ENCODE assay signal across 1 cellular context in the genomic region with DNA sequence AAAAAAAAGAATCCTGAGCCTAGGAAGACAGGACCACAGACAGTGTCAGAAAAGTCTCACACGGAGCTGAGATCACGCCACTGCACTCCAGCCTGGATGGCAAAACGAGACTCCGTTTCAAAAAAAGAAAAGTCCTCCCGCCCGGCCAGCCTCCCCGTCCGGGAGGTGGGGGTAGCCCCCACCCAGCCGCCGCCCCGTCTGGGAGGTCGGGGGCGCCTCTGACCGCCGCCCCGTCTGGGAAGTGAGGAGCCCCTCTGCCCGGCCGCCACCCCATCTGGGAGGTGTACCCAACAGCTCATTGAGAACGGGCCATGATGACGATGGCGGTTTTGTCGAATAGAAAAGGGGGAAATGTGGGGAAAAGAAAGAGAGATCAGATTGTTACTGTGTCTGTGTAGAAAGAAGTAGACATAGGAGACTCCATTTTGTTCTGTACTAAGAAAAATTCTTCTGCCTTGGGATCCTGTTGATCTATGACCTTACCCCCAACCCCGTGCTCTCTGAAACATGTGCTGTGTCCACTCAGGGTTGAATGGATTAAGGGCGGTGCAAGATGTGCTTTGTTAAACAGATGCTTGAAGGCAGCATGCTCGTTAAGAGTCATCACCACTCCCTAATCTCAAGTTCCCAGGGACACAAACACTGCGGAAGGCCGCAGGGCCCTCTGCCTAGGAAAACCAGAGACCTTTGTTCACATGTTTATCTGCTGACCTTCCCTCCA. TPM values are rescaled to one million over a fixed set of nuclear protein-coding genes. Genes with fewer than 3 reads are reported as not detected.
"Had no signal": no experiment of that assay in that cellular context is flagged by ENCODE, and none has a peak within 500 bp of the region (broad histone marks: within the 10 kb centered on the region; RNA-seq: fewer than 3 reads in every experiment).

No MANE protein-coding gene starts in this region.

RNA-seq across cellular contexts. Expression of a gene that starts 6.9 kb away (rescaled TPM):
- total RNA-seq: NCI-H460 had no signal
